Comparison of ENCODE assay signal across 8 cellular contexts in genomic region chr3:50244813-50245212, GRCh38. TPM values are rescaled to one million over a fixed set of nuclear protein-coding genes. Genes with fewer than 3 reads are reported as not detected.
DNase-seq lines count a peak whose midpoint lies in the region; ATAC-seq, FAIRE-seq and TF ChIP-seq lines count a peak whose summit lies in the region.
"Not testable (repeated sequence)": the region's sequence is repeated elsewhere in the genome, so short reads cannot be mapped to it uniquely, and the experiment has no call there.
"Had no signal": no experiment of that assay in that cellular context is flagged by ENCODE, and none has a peak within 500 bp of the region (broad histone marks: within the 10 kb centered on the region; RNA-seq: fewer than 3 reads in every experiment).

No MANE protein-coding gene starts in this region.

- H3K27ac ChIP-seq in GM23338 (ENCODE audit: low read depth) (peak overlapping the region; percentile 89; the same call in 1 of the 2 replicates), heart right ventricle (peak overlapping the region; percentile 83 to 100 (median 94)), testis (peak overlapping the region; percentile 59 to 87)
- H3K27ac ChIP-seq in K562 (ENCODE audit: extremely low read depth, low read depth, low read length) = not testable (repeated sequence)

- H3K4me3 Mint-ChIP-seq in GM23338 = not testable (repeated sequence)
- H3K4me3 Mint-ChIP-seq in activated B cell treated with CpG ODN at 0.5 μM for 24 hours (peak overlapping the region; percentile 19), neural crest cell (peak overlapping the region; percentile 80)

- not testable (repeated sequence) for H3K9me3 Mint-ChIP-seq in GM23338, activated B cell treated with CpG ODN at 0.5 μM for 24 hours, neural crest cell

- FAIRE-seq in K562 (lab: Jason Lieb, UNC) = not testable (repeated sequence)

- POLR2A ChIA-PET in activated B cell treated with CpG ODN at 0.5 μM for 24 hours (lab: Charles Lee) (interaction anchor here (0.6 to 5.1 kb wide), 3 partner anchors 16 to 72 kb away, joined by 3 to 66 read pairs (median 49); no protein-coding TSS in a partner anchor), K562 (lab: Yijun Ruan, JAX) (interaction anchor here (1.0 kb wide), 1 partner anchor 320 kb away, joined by 3 read pairs; no protein-coding TSS in a partner anchor)

- H3F3A ChIP-seq in GM23338 (replicated peaks; ENCODE audit: low read depth) = peaks cover 15% of the 10 kb centered on the region; the same call in 1 of the 2 replicates

- H3K9me1 ChIP-seq in K562 (ENCODE audit: control insufficient read depth, insufficient read depth, low read length) = not testable (repeated sequence)

- H3K4me2 ChIP-seq in GM23338; K562 (ENCODE audit: insufficient read depth, low read length): not testable (repeated sequence)

- peaks cover 15% of the 10 kb centered on the region for H3K36me3 Mint-ChIP-seq in GM23338 (ENCODE audit: low read depth)
- H3K36me3 Mint-ChIP-seq in activated B cell treated with CpG ODN at 0.5 μM for 24 hours (ENCODE audit: low read depth) = peaks cover 22% of the 10 kb centered on the region
- H3K36me3 Mint-ChIP-seq in neural crest cell (ENCODE audit: low read depth) = not testable (repeated sequence)

- not testable (repeated sequence) for DNase-seq in GM23338 (ENCODE audit: low spot score); activated B cell treated with CpG ODN at 0.5 μM for 24 hours; K562 (ENCODE audit: extremely low read depth in 1 of 4, low spot score in 3 of 4); heart right ventricle; neural crest cell (ENCODE audit: low read depth, low spot score); testis

- peak overlapping the region in 1 of 2 experiments; percentile 7; a peak in 1 of 4 replicates for H3K9ac ChIP-seq in K562 (ENCODE audit: insufficient read depth in 1 of 2, low read depth in 2 of 2, low read length in 2 of 2)

- peaks cover 74% of the 10 kb centered on the region for H3K4me1 Mint-ChIP-seq in GM23338
- peaks cover 85% of the 10 kb centered on the region for H3K4me1 Mint-ChIP-seq in activated B cell treated with CpG ODN at 0.5 μM for 24 hours
- peaks cover 63% of the 10 kb centered on the region for H3K4me1 Mint-ChIP-seq in neural crest cell

- peaks cover 18% of the 10 kb centered on the region for H3K27me3 Mint-ChIP-seq in GM23338 (ENCODE audit: insufficient read depth, low read depth, poor library complexity)
- H3K27me3 Mint-ChIP-seq in activated B cell treated with CpG ODN at 0.5 μM for 24 hours; neural crest cell (ENCODE audit: low read depth): not testable (repeated sequence)

- CTCF ChIA-PET in activated B cell treated with CpG ODN at 0.5 μM for 24 hours (lab: Charles Lee) = interaction anchor here (1.6 to 10.5 kb wide), 2 partner anchors 15 to 17 kb away, joined by 5 to 76 read pairs; no protein-coding TSS in a partner anchor
- CTCF ChIA-PET in K562 (lab: Yijun Ruan, JAX; ENCODE audit: low intra/inter-chr PET ratio) = interaction anchor here (2.7 kb wide), 1 partner anchor 17 kb away, joined by 26 read pairs; no protein-coding TSS in a partner anchor

- intact Hi-C loops in activated B cell treated with CpG ODN at 0.5 μM for 24 hours (cut with micrococcal nuclease); K562 (cut with micrococcal nuclease); heart right ventricle (cut with DNase I); testis (cut with DNase I; ENCODE audit: low total_unique reads): not testable (repeated sequence)

- ATAC-seq in GM23338; activated B cell treated with CpG ODN at 0.5 μM for 24 hours (ENCODE audit: low read depth); K562; heart right ventricle: not testable (repeated sequence)

- H3K27ac Mint-ChIP-seq in GM23338 = peak overlapping the region; percentile 94; the same call in 1 of the 2 replicates
- peak overlapping the region; percentile 94 for H3K27ac Mint-ChIP-seq in activated B cell treated with CpG ODN at 0.5 μM for 24 hours
- H3K27ac Mint-ChIP-seq in neural crest cell (ENCODE audit: unreplicated experiment) = peak overlapping the region; percentile 81

- not testable (repeated sequence) for H3K9me3 ChIP-seq in K562 (replicated peaks; ENCODE audit: control insufficient read depth, insufficient read depth, low read depth, low read length); heart right ventricle; testis

- not testable (repeated sequence) for H3K9me2 ChIP-seq in GM23338 (ENCODE audit: insufficient read depth)

- H3K27me3 ChIP-seq in GM23338 (ENCODE audit: insufficient read depth); K562 (ENCODE audit: control insufficient read depth in 2 of 2, insufficient read depth in 2 of 2, low read length in 2 of 2); heart right ventricle; testis: not testable (repeated sequence)

- TF ChIP-seq CTCF in GM23338 (conservative IDR thresholded peaks at IDR 0.05; ENCODE audit: low read depth in 2 of 2); activated B cell treated with CpG ODN at 0.5 μM for 24 hours (IDR thresholded peaks at IDR 0.05); K562 (IDR thresholded peaks at IDR 0.05 in 2 of 3, conservative IDR thresholded peaks at IDR 0.05 in 1 of 3; ENCODE audit: insufficient read depth in 2 of 3, low read depth in 1 of 3, low read length in 3 of 3); heart right ventricle (IDR thresholded peaks at IDR 0.05); neural crest cell (conservative IDR thresholded peaks at IDR 0.05); testis (IDR thresholded peaks at IDR 0.05): not testable (repeated sequence)

- in situ Hi-C loops in K562 (cut with MboI) = not testable (repeated sequence)

- WGBS in K562 (ENCODE audit: insufficient coverage, low coverage, missing lambda C conversion rate) = 80% methylated on average over 5 of the region's 6 CpGs
- whole genome bisulfite sequencing in heart right ventricle, 2 donors = 71 to 74% methylated on average over 6 of the region's 6 CpGs
- 64 to 76% methylated on average over 6 of the region's 6 CpGs for WGBS in testis, 2 donors

- not testable (repeated sequence) for BruUV-seq in K562 (replicated peaks; lab: Mats Ljungman, UMichigan)

- H4K20me1 ChIP-seq in GM23338 (replicated peaks; ENCODE audit: insufficient read depth) = peaks cover 42% of the 10 kb centered on the region
- H4K20me1 ChIP-seq in K562 (replicated peaks; ENCODE audit: control insufficient read depth, insufficient read depth, low read length) = not testable (repeated sequence)

- TF ChIP-seq EP300 in K562 (IDR thresholded peaks at IDR 0.05; ENCODE audit: low read length) = not testable (repeated sequence)

- TF ChIP-seq POLR2A in K562 (conservative IDR thresholded peaks at IDR 0.05); testis (IDR thresholded peaks at IDR 0.05): not testable (repeated sequence)

- H3K4me1 ChIP-seq in GM23338 (ENCODE audit: insufficient read depth) (peaks cover 60% of the 10 kb centered on the region), K562 (replicated peaks in 1 of 2; ENCODE audit: control insufficient read depth in 2 of 2, insufficient read depth in 2 of 2, low read length in 2 of 2) (peaks cover 42 to 51% of the 10 kb centered on the region in 2 experiments), heart right ventricle (peaks cover 72 to 100% (median 99%) of the 10 kb centered on the region in 9 donors), testis (peaks cover 72% of the 10 kb centered on the region)

- H3K79me2 ChIP-seq in GM23338 (replicated peaks; ENCODE audit: insufficient read depth) (peaks cover 88% of the 10 kb centered on the region), K562 (ENCODE audit: control insufficient read depth, insufficient read depth, low read length) (peaks cover 29% of the 10 kb centered on the region)

- H3K4me3 ChIP-seq in GM23338, K562, testis: not testable (repeated sequence)
- H3K4me3 ChIP-seq in heart right ventricle = peak overlapping the region in 3 of 10 donors; percentile 19 to 52 (median 48)

- H2AFZ ChIP-seq in GM23338; K562 (ENCODE audit: low read depth, low read length): not testable (repeated sequence)

- not testable (repeated sequence) for H3K36me3 ChIP-seq in GM23338 (ENCODE audit: insufficient read depth); K562 (ENCODE audit: control insufficient read depth, insufficient read depth, low read length); testis (ENCODE audit: low read depth, missing control alignments)
- H3K36me3 ChIP-seq in heart right ventricle = peaks cover 0 to 62% (median 0%) of the 10 kb centered on the region in 9 donors

- TF ChIP-seq RAD21 in K562 (CRISPR knock-in tag; conservative IDR thresholded peaks at IDR 0.05 in 1 of 2, IDR thresholded peaks at IDR 0.05 in 1 of 2) = not testable (repeated sequence)

RNA-seq across cellular contexts. Expression of gene GNAI2, which starts 8.8 kb away (rescaled TPM):
- total RNA-seq in GM23338 (2014; rRNA removed; shearing (Covaris generic)) = 132 and 153 TPM in 2 replicates
- 138 and 140 TPM in 2 replicates for polyA plus RNA-seq in GM23338 (2016; fragmentation: Nextera tagmentation; extraction: Ambion mirVana)
- 281 and 295 TPM in 2 replicates for total RNA-seq in activated B cell treated with CpG ODN at 0.5 μM for 24 hours
- total RNA-seq in K562 (2011; cell fraction: chromatin; rRNA removed; ENCODE audit: low replicate concordance) = 32.6 and 87.4 TPM in 2 replicates
- 69.2 and 80.9 TPM in 2 replicates for total RNA-seq in K562 (2011; cell fraction: nucleolus; rRNA removed)
- 56.0 and 62.0 TPM in 2 replicates for total RNA-seq in K562 (2011; cell fraction: nucleoplasm; rRNA removed)
- total RNA-seq in K562 (2014; rRNA removed) = 41.0 and 53.8 TPM in 2 replicates
- total RNA-seq in K562 (2014; rRNA removed; fragmentation: Illumina TruSeq; extraction: Trizol) = 18.6 and 19.5 TPM in 2 replicates
- 41.1 and 42.7 TPM in 2 replicates for total RNA-seq in K562 (2015; rRNA removed; fragmentation: Illumina TruSeq; extraction: Trizol)
- 55.4 and 60.5 TPM in 2 replicates for total RNA-seq in K562 (2021)
- 72.2 and 172 TPM in 2 replicates for polyA plus RNA-seq in K562 (2011; rRNA removed)
- 128 and 171 TPM in 2 replicates for polyA plus RNA-seq in K562 (2011; cell fraction: cytosol; rRNA removed)
- 49.7 and 89.7 TPM in 2 replicates for polyA plus RNA-seq in K562 (2011; cell fraction: nucleus; rRNA removed)
- 64.5 and 84.8 TPM in 2 replicates for polyA plus RNA-seq in K562 (2012)
- 49.3 and 56.1 TPM in 2 replicates for polyA plus RNA-seq in K562 (2014; fragmentation: Illumina TruSeq; extraction: Trizol)
- polyA plus RNA-seq in K562 (2014; fragmentation: Nextera tagmentation; extraction: Ambion mirVana) = 1 to 10 TPM; 1.1 to 2.5 TPM
- 41.4 and 51.2 TPM in 2 replicates for polyA plus RNA-seq in K562 (2014; rRNA removed)
- polyA minus RNA-seq in K562 (2011; rRNA and poly(A)+ RNA removed) = 112 and 135 TPM in 2 replicates
- polyA minus RNA-seq in K562 (2011; cell fraction: cytosol; rRNA and poly(A)+ RNA removed) = 34.5 and 65.7 TPM in 2 replicates
- 11.7 and 24.4 TPM in 2 replicates for polyA minus RNA-seq in K562 (2011; cell fraction: nucleus; rRNA and poly(A)+ RNA removed)
- total RNA-seq in heart right ventricle = 100 to 1,000 TPM; 112 to 270 (median 146) TPM
- 100 to 1,000 TPM; 107 to 171 TPM for polyA plus RNA-seq in heart right ventricle
- 176 and 190 TPM in 2 replicates for total RNA-seq in neural crest cell
- 100 to 1,000 TPM; 239 to 343 TPM for total RNA-seq in testis
- 238 TPM for polyA plus RNA-seq in testis (ENCODE audit: insufficient read depth, low read depth, low replicate concordance)

RNA-seq across cellular contexts. Expression of gene SEMA3B, which starts 24.1 kb away (rescaled TPM):
- total RNA-seq in GM23338 (2014; rRNA removed; shearing (Covaris generic)) = 2.4 and 8.0 TPM in 2 replicates
- polyA plus RNA-seq in GM23338 (2016; fragmentation: Nextera tagmentation; extraction: Ambion mirVana) (3.0 and 3.3 TPM in 2 replicates), K562 (2011; rRNA removed) (1.3 and 2.5 TPM in 2 replicates), K562 (2014; fragmentation: Illumina TruSeq; extraction: Trizol) (0.27 and 0.37 TPM in 2 replicates), K562 (2014; fragmentation: Nextera tagmentation; extraction: Ambion mirVana) (under 1 TPM in 1 of 2 experiments, not detected in 1; 0.03 TPM), K562 (2014; rRNA removed) (1.7 and 2.3 TPM in 2 replicates), heart right ventricle (10 to 100 TPM; 21.2 to 46.7 TPM), testis (ENCODE audit: insufficient read depth, low read depth, low replicate concordance) (30.2 TPM)
- total RNA-seq in activated B cell treated with CpG ODN at 0.5 μM for 24 hours (0.15 TPM in 1 of 2 replicates, not detected in the other), K562 (2014; rRNA removed) (0.82 and 1.1 TPM in 2 replicates), K562 (2014; rRNA removed; fragmentation: Illumina TruSeq; extraction: Trizol) (0.13 and 0.18 TPM in 2 replicates), K562 (2015; rRNA removed; fragmentation: Illumina TruSeq; extraction: Trizol) (0.29 and 0.30 TPM in 2 replicates), K562 (2021) (1.8 and 2.2 TPM in 2 replicates), heart right ventricle (10 to 100 TPM; 14.9 to 28.8 (median 21.9) TPM), neural crest cell (2.3 and 2.9 TPM in 2 replicates), testis (10 to 100 TPM; 12.9 to 26.7 TPM)
- total RNA-seq in K562 (2011; cell fraction: chromatin; rRNA removed; ENCODE audit: low replicate concordance) = 7.6 and 22.1 TPM in 2 replicates
- 12.1 and 17.2 TPM in 2 replicates for total RNA-seq in K562 (2011; cell fraction: nucleolus; rRNA removed)
- total RNA-seq in K562 (2011; cell fraction: nucleoplasm; rRNA removed) = 4.6 and 11.0 TPM in 2 replicates
- 1.5 and 2.7 TPM in 2 replicates for polyA plus RNA-seq in K562 (2011; cell fraction: cytosol; rRNA removed)
- polyA plus RNA-seq in K562 (2011; cell fraction: nucleus; rRNA removed) = 31.8 and 37.3 TPM in 2 replicates
- 1.3 and 4.7 TPM in 2 replicates for polyA plus RNA-seq in K562 (2012)
- 0.18 and 0.33 TPM in 2 replicates for polyA minus RNA-seq in K562 (2011; rRNA and poly(A)+ RNA removed)
- polyA minus RNA-seq in K562 (2011; cell fraction: cytosol; rRNA and poly(A)+ RNA removed) = 3.0 and 5.2 TPM in 2 replicates
- polyA minus RNA-seq in K562 (2011; cell fraction: nucleus; rRNA and poly(A)+ RNA removed) = 4.4 and 10.3 TPM in 2 replicates

RNA-seq across cellular contexts. Expression of gene LSMEM2, which starts 34.1 kb away (rescaled TPM):
- total RNA-seq in GM23338 (2014; rRNA removed; shearing (Covaris generic)) = 0.59 and 1.5 TPM in 2 replicates
- polyA plus RNA-seq in GM23338 (2016; fragmentation: Nextera tagmentation; extraction: Ambion mirVana) (0.86 and 1.5 TPM in 2 replicates), K562 (2011; rRNA removed) (not detected in 2 replicates), K562 (2014; fragmentation: Illumina TruSeq; extraction: Trizol) (not detected in 2 replicates), K562 (2014; fragmentation: Nextera tagmentation; extraction: Ambion mirVana) (not detected), K562 (2014; rRNA removed) (not detected in 2 replicates), heart right ventricle (10 to 100 TPM in 1 of 2 donors, 1 to 10 TPM in 1; 1.9 to 26.3 TPM), testis (ENCODE audit: insufficient read depth, low read depth, low replicate concordance) (2.6 TPM)
- total RNA-seq in activated B cell treated with CpG ODN at 0.5 μM for 24 hours (not detected in 2 replicates), K562 (2014; rRNA removed) (not detected in 2 replicates), K562 (2014; rRNA removed; fragmentation: Illumina TruSeq; extraction: Trizol) (not detected in 2 replicates), K562 (2015; rRNA removed; fragmentation: Illumina TruSeq; extraction: Trizol) (not detected in 2 replicates), K562 (2021) (not detected in 2 replicates), heart right ventricle (10 to 100 TPM; 13.2 to 45.2 (median 33.2) TPM), neural crest cell (not detected in 2 replicates), testis (1 to 10 TPM; 1.5 to 3.2 TPM)
- not detected in 2 replicates for total RNA-seq in K562 (2011; cell fraction: chromatin; rRNA removed; ENCODE audit: low replicate concordance)
- total RNA-seq in K562 (2011; cell fraction: nucleolus; rRNA removed) = not detected in 2 replicates
- total RNA-seq in K562 (2011; cell fraction: nucleoplasm; rRNA removed) = not detected in 2 replicates
- polyA plus RNA-seq in K562 (2011; cell fraction: cytosol; rRNA removed) = not detected in 2 replicates
- 0.10 TPM in 1 of 2 replicates, not detected in the other for polyA plus RNA-seq in K562 (2011; cell fraction: nucleus; rRNA removed)
- 0.08 and 0.12 TPM in 2 replicates for polyA plus RNA-seq in K562 (2012)
- not detected in 2 replicates for polyA minus RNA-seq in K562 (2011; rRNA and poly(A)+ RNA removed)
- polyA minus RNA-seq in K562 (2011; cell fraction: cytosol; rRNA and poly(A)+ RNA removed) = not detected in 2 replicates
- polyA minus RNA-seq in K562 (2011; cell fraction: nucleus; rRNA and poly(A)+ RNA removed) = not detected in 2 replicates
- total RNA-seq: LHCN-M2, mononuclear cell had no signal

RNA-seq across cellular contexts. Expression of gene SLC38A3, which starts 39.7 kb away (rescaled TPM):
- total RNA-seq in GM23338 (2014; rRNA removed; shearing (Covaris generic)) = 0.28 and 3.0 TPM in 2 replicates
- polyA plus RNA-seq in GM23338 (2016; fragmentation: Nextera tagmentation; extraction: Ambion mirVana) (0.68 and 1.3 TPM in 2 replicates), K562 (2011; rRNA removed) (0.38 and 0.66 TPM in 2 replicates), K562 (2014; fragmentation: Illumina TruSeq; extraction: Trizol) (not detected in 2 replicates), K562 (2014; fragmentation: Nextera tagmentation; extraction: Ambion mirVana) (not detected), K562 (2014; rRNA removed) (not detected in 2 replicates), heart right ventricle (10 to 100 TPM in 1 of 2 donors, 1 to 10 TPM in 1; 1.4 to 11.8 TPM), testis (ENCODE audit: insufficient read depth, low read depth, low replicate concordance) (3.4 TPM)
- total RNA-seq in activated B cell treated with CpG ODN at 0.5 μM for 24 hours (not detected in 2 replicates), K562 (2014; rRNA removed) (0.09 TPM in 1 of 2 replicates, not detected in the other), K562 (2014; rRNA removed; fragmentation: Illumina TruSeq; extraction: Trizol) (not detected in 2 replicates), K562 (2015; rRNA removed; fragmentation: Illumina TruSeq; extraction: Trizol) (not detected in 2 replicates), K562 (2021) (0.16 and 0.27 TPM in 2 replicates), heart right ventricle (10 to 100 TPM in 7 of 10 donors, 1 to 10 TPM in 3; 6.2 to 16.4 (median 11.2) TPM), neural crest cell (1.8 and 2.7 TPM in 2 replicates), testis (1 to 10 TPM; 4.3 to 5.4 TPM)
- total RNA-seq in K562 (2011; cell fraction: chromatin; rRNA removed; ENCODE audit: low replicate concordance) = 0.99 and 3.1 TPM in 2 replicates
- total RNA-seq in K562 (2011; cell fraction: nucleolus; rRNA removed) = 1.6 and 3.8 TPM in 2 replicates
- 1.3 and 1.5 TPM in 2 replicates for total RNA-seq in K562 (2011; cell fraction: nucleoplasm; rRNA removed)
- polyA plus RNA-seq in K562 (2011; cell fraction: cytosol; rRNA removed) = 0.47 and 0.52 TPM in 2 replicates
- polyA plus RNA-seq in K562 (2011; cell fraction: nucleus; rRNA removed) = 2.9 and 4.2 TPM in 2 replicates
- not detected in 2 replicates for polyA plus RNA-seq in K562 (2012)
- 0.46 and 0.57 TPM in 2 replicates for polyA minus RNA-seq in K562 (2011; rRNA and poly(A)+ RNA removed)
- 0.29 and 1.1 TPM in 2 replicates for polyA minus RNA-seq in K562 (2011; cell fraction: cytosol; rRNA and poly(A)+ RNA removed)
- 0.54 and 0.78 TPM in 2 replicates for polyA minus RNA-seq in K562 (2011; cell fraction: nucleus; rRNA and poly(A)+ RNA removed)
- total RNA-seq: mononuclear cell had no signal

RNA-seq across cellular contexts. Expression of gene IFRD2, which starts 47.4 kb away (rescaled TPM):
- 91.5 and 92.4 TPM in 2 replicates for total RNA-seq in GM23338 (2014; rRNA removed; shearing (Covaris generic))
- polyA plus RNA-seq in GM23338 (2016; fragmentation: Nextera tagmentation; extraction: Ambion mirVana) = 80.8 and 89.7 TPM in 2 replicates
- 92.2 and 105 TPM in 2 replicates for total RNA-seq in activated B cell treated with CpG ODN at 0.5 μM for 24 hours
- 134 and 435 TPM in 2 replicates for total RNA-seq in K562 (2011; cell fraction: chromatin; rRNA removed; ENCODE audit: low replicate concordance)
- 318 and 350 TPM in 2 replicates for total RNA-seq in K562 (2011; cell fraction: nucleolus; rRNA removed)
- 152 and 197 TPM in 2 replicates for total RNA-seq in K562 (2011; cell fraction: nucleoplasm; rRNA removed)
- total RNA-seq in K562 (2014; rRNA removed) = 75.1 and 91.2 TPM in 2 replicates
- total RNA-seq in K562 (2014; rRNA removed; fragmentation: Illumina TruSeq; extraction: Trizol) = 31.2 and 42.6 TPM in 2 replicates
- total RNA-seq in K562 (2015; rRNA removed; fragmentation: Illumina TruSeq; extraction: Trizol) = 54.4 and 57.2 TPM in 2 replicates
- 115 and 116 TPM in 2 replicates for total RNA-seq in K562 (2021)
- polyA plus RNA-seq in K562 (2011; rRNA removed) = 44.6 and 56.2 TPM in 2 replicates
- 47.8 and 103 TPM in 2 replicates for polyA plus RNA-seq in K562 (2011; cell fraction: cytosol; rRNA removed)
- 475 and 549 TPM in 2 replicates for polyA plus RNA-seq in K562 (2011; cell fraction: nucleus; rRNA removed)
- polyA plus RNA-seq in K562 (2012) = 69.2 and 72.6 TPM in 2 replicates
- polyA plus RNA-seq in K562 (2014; fragmentation: Illumina TruSeq; extraction: Trizol) = 52.8 and 58.1 TPM in 2 replicates
- polyA plus RNA-seq in K562 (2014; fragmentation: Nextera tagmentation; extraction: Ambion mirVana) = 10 to 100 TPM; 30.5 to 41.0 TPM
- 79.9 and 91.5 TPM in 2 replicates for polyA plus RNA-seq in K562 (2014; rRNA removed)
- polyA minus RNA-seq in K562 (2011; rRNA and poly(A)+ RNA removed) = 20.2 and 31.4 TPM in 2 replicates
- polyA minus RNA-seq in K562 (2011; cell fraction: cytosol; rRNA and poly(A)+ RNA removed) = 26.1 and 29.9 TPM in 2 replicates
- 118 and 130 TPM in 2 replicates for polyA minus RNA-seq in K562 (2011; cell fraction: nucleus; rRNA and poly(A)+ RNA removed)
- total RNA-seq in heart right ventricle = 10 to 100 TPM; 45.3 to 96.2 (median 54.1) TPM
- polyA plus RNA-seq in heart right ventricle = 100 to 1,000 TPM in 1 of 2 donors, 10 to 100 TPM in 1; 88.1 to 123 TPM
- 69.2 and 77.1 TPM in 2 replicates for total RNA-seq in neural crest cell
- total RNA-seq in testis = 10 to 100 TPM; 55.3 to 60.9 TPM
- 42.3 TPM for polyA plus RNA-seq in testis (ENCODE audit: insufficient read depth, low read depth, low replicate concordance)
